In the genomic region with DNA sequence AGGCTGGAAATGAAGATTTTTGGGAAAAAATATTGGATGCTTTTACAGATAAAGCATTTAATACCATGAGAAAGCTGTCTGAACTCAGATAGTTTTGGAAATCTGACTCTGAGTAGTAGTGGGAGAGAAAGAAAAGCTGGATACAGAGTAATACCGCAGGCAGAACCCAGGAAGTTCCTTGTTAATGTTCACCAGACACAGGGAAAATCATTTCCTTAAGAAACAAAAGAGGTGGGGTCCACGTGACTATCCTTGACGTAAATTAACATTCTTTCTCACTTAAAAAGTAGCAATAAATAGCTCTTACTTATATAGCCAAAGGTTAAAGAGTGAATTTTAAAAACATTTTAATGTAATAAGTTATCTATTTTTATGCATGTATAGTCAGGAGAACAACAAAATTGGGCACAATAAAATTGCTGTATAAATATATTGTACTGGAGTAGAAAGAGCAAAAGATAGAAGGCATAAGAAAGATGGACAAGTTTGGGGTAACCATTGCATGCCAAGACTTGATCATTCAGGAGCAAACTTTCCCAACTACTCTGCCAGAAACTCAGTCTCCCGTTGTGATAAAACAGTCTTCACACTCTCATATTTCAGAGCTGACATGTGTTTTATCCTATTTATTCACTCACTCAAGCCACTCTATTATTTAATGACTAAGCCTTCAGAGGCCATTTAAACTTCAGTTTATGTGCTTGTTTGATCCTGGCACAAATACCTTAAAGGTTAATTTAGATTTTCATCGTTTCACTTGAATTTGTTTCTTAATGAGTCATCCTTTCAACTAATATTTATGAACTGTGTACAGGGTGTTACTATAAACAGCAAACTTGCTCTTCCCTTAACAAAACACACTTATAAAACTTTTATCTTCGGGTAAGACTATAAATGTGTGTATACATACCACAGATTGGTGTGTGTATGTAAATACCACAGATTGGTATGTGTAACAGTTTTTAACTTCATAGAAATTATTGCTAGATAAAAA, we compare ENCODE assay signal across 8 cellular contexts.
DNase-seq lines count a peak whose midpoint lies in the region; ATAC-seq and TF ChIP-seq lines count a peak whose summit lies in the region.

No MANE protein-coding gene starts in this region.

- no peaks in the 10 kb centered on the region for H3K9me3 Mint-ChIP-seq in chondrocyte (ENCODE audit: low read depth)

- no peaks in the 10 kb centered on the region for H3K36me3 Mint-ChIP-seq in chondrocyte (ENCODE audit: low read depth)

- peaks cover 24% of the 10 kb centered on the region for H3K4me1 Mint-ChIP-seq in chondrocyte (ENCODE audit: low read depth)

- H3K4me3 ChIP-seq in AG09309 (ENCODE audit: control insufficient read depth, low read depth, low read length) = no peak overlapping the region
- H3K4me3 ChIP-seq in mucosa of descending colon = no peak overlapping the region

- ATAC-seq in mucosa of descending colon = peak; percentile 93
- ATAC-seq in GM21825 (IDR thresholded peaks at IDR 0.05; ENCODE audit: unreplicated experiment) = no peak

- no peaks in the 10 kb centered on the region for H3K27me3 Mint-ChIP-seq in chondrocyte (ENCODE audit: low read depth)

- H3K27ac Mint-ChIP-seq in chondrocyte (ENCODE audit: unreplicated experiment) = peak overlapping the region; percentile 23

- peaks cover 6% of the 10 kb centered on the region for H3K4me1 ChIP-seq in mucosa of descending colon (ENCODE audit: low read depth)

- no peaks in the 10 kb centered on the region for H3K9me3 ChIP-seq in mucosa of descending colon

- intact Hi-C loops in mucosa of descending colon (cut with DNase I, micrococcal nuclease) = no loop called here

- no peaks in the 10 kb centered on the region for H3K36me3 ChIP-seq in mucosa of descending colon (ENCODE audit: low read depth)

- DNase-seq in AG09309 (ENCODE audit: low read depth) (peak; percentile 45), LoVo (ENCODE audit: low spot score) (peak; percentile 80), chondrocyte (ENCODE audit: low spot score) (no peak), mucosa of descending colon (peak in 1 of 3 donors; percentile 35), COLO668 (lab: John Stamatoyannopoulos, UW; ENCODE audit: unreplicated experiment) (no peak), activated T-cell treated with anti-CD3 and anti-CD28 coated beads for 4 hours (no peak)
- no peak for DNase-seq in stimulated activated CD4-positive, alpha-beta T cell treated with anti-CD3 and anti-CD28 coated beads, Interleukin-1b, Interleukin-23, amount 100 ng/mL, for 48 hours

- no peak overlapping the region for H3K4me3 Mint-ChIP-seq in chondrocyte (ENCODE audit: unreplicated experiment)

- no peak for TF ChIP-seq CTCF in AG09309 (IDR thresholded peaks at IDR 0.05; ENCODE audit: control insufficient read depth, insufficient read depth, low read depth, low read length, missing control alignments)
- no peak for TF ChIP-seq CTCF in chondrocyte (IDR thresholded peaks at IDR 0.05)
- TF ChIP-seq CTCF in mucosa of descending colon (IDR thresholded peaks at IDR 0.05) = no peak

Comparison
In these comparisons a context has a peak if more than half of its experiments do, and no peak if none do; other contexts are left out.
1. DNase-seq: peak in AG09309 (single experiment) and LoVo (single experiment); none in chondrocyte (single experiment), COLO668 (single experiment), activated T-cell treated with anti-CD3 and anti-CD28 coated beads for 4 hours (single experiment) and stimulated activated CD4-positive, alpha-beta T cell treated with anti-CD3 and anti-CD28 coated beads, Interleukin-1b, Interleukin-23, amount 100 ng/mL, for 48 hours (single experiment).